11 cellular contexts compared by ENCODE assay signal in the genomic region with DNA sequence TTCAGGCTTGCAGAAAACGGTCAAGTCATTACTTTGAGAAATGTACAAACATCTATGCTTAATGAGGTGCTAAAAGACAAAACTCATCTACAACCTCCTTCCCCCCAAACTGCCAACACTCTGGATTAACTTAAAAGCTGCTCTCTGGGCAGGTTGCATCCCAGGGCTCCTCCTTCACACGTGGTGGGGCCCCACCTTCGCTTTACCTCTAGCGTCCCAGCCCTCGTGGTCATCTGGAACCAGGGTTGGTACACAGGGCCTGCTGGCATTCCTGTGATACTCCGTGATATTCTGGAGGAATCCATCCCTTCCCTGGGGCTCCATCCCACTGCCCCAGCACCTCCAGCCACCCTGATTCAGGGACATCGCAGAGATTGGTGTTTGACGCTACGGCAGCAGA. TPM values are rescaled to one million over a fixed set of nuclear protein-coding genes. Genes with fewer than 3 reads are reported as not detected.
DNase-seq lines count a peak whose midpoint lies in the region; ATAC-seq, FAIRE-seq and TF ChIP-seq lines count a peak whose summit lies in the region.
"Had no signal": no experiment of that assay in that cellular context is flagged by ENCODE, and none has a peak within 500 bp of the region (broad histone marks: within the 10 kb centered on the region; RNA-seq: fewer than 3 reads in every experiment).

No MANE protein-coding gene starts in this region.

- H3K27ac ChIP-seq in HepG2 (ENCODE audit: extremely low read length, insufficient read depth, low read length) (no peak overlapping the region), right lobe of liver (no peak overlapping the region), brain microvascular endothelial cell (peak overlapping the region; percentile 78)

- TF ChIP-seq RAD21 in HepG2 (CRISPR knock-in tag; IDR thresholded peaks at IDR 0.05) = no peak

- in situ Hi-C loops in HepG2 (cut with HindIII; ENCODE audit: extremely low pct_ligation_motif_present, low pct_unique_long_range_greater_than_20kb) (no loop called here), brain microvascular endothelial cell (cut with HindIII; ENCODE audit: low pct_ligation_motif_present, low sequenced_read_pairs) (no loop called here), HAP-1 (cut with MboI; ENCODE audit: low sequenced_read_pairs) (no loop called here)

- H3K4me3 Mint-ChIP-seq in natural killer cell treated with Interleukin-12 subunit alpha and Interleukin-12 subunit beta and Interleukin-15 and Interleukin-18, amount 100 ng/mL, for 72 hours = peak overlapping the region; percentile 89

- ATAC-seq in HepG2 (no peak), right lobe of liver (no peak), GM19328 (IDR thresholded peaks at IDR 0.05; ENCODE audit: unreplicated experiment) (no peak), GM18870 (IDR thresholded peaks at IDR 0.05; ENCODE audit: unreplicated experiment) (no peak)
- no peak for ATAC-seq in natural killer cell treated with Interleukin-12 subunit alpha and Interleukin-12 subunit beta and Interleukin-15 and Interleukin-18, amount 100 ng/mL, for 72 hours

- H3K4me1 Mint-ChIP-seq in natural killer cell treated with Interleukin-12 subunit alpha and Interleukin-12 subunit beta and Interleukin-15 and Interleukin-18, amount 100 ng/mL, for 72 hours (ENCODE audit: low read depth in 2 of 2) = peaks cover 41 to 51% of the 10 kb centered on the region in 2 donors

- no peak for TF ChIP-seq CTCF in HepG2 (CRISPR knock-in tag; IDR thresholded peaks at IDR 0.05)
- no peak for TF ChIP-seq CTCF in right lobe of liver (IDR thresholded peaks at IDR 0.05)
- TF ChIP-seq CTCF in brain microvascular endothelial cell (IDR thresholded peaks at IDR 0.05; ENCODE audit: low read depth, low read length, missing control alignments) = no peak

- H3K36me3 ChIP-seq in HepG2 (replicated peaks in 1 of 2; ENCODE audit: control insufficient read depth in 1 of 2, insufficient read depth in 2 of 2, low read length in 2 of 2) (no peaks in the 10 kb centered on the region), right lobe of liver (no peaks in the 10 kb centered on the region), brain microvascular endothelial cell (replicated peaks) (peaks cover 45% of the 10 kb centered on the region), HAP-1 (replicated peaks) (peaks cover 3% of the 10 kb centered on the region)

- H3K79me2 ChIP-seq in HepG2 (ENCODE audit: insufficient read depth, low read length) = no peaks in the 10 kb centered on the region

- FAIRE-seq in HepG2 (lab: Jason Lieb, UNC) = no peak
- FAIRE-seq: GM12891 had no signal

- H3K4me3 ChIP-seq in HepG2 (replicated peaks in 1 of 3; ENCODE audit: insufficient read depth in 1 of 3, low read depth in 2 of 3, low read length in 3 of 3) = no peak overlapping the region
- H3K4me3 ChIP-seq in right lobe of liver = no peak overlapping the region
- H3K4me3 ChIP-seq in brain microvascular endothelial cell (ENCODE audit: low read depth, low read length) = peak overlapping the region; percentile 9
- H3K4me3 ChIP-seq in HAP-1 = no peak overlapping the region
- H3K4me3 ChIP-seq: lung had no signal

- BruUV-seq in HepG2 (replicated peaks; lab: Mats Ljungman, UMichigan) = no TSS peak

- CTCF ChIA-PET in HepG2 (lab: Yijun Ruan, JAX; ENCODE audit: low intra/inter-chr PET ratio, low total read pairs) = no interaction called here

- intact Hi-C loops in HepG2 (cut with micrococcal nuclease; ENCODE audit: unreplicated experiment) = no loop called here
- intact Hi-C loops in right lobe of liver (cut with DNase I) = no loop called here

- 52% methylated on average over 9 of the region's 9 CpGs for WGBS in HepG2 (ENCODE audit: low lambda C conversion rate)
- 58% methylated on average over 3 of the region's 9 CpGs for WGBS in right lobe of liver (ENCODE audit: insufficient coverage, low coverage, low lambda C conversion rate, missing lambda C conversion rate)

- POLR2A ChIA-PET in HepG2 (lab: Yijun Ruan, JAX) = no interaction called here

- H3K27me3 ChIP-seq in HepG2 (ENCODE audit: control insufficient read depth in 1 of 2, insufficient read depth in 2 of 2, low read length in 2 of 2) = peaks cover 25 to 81% of the 10 kb centered on the region in 2 experiments
- H3K27me3 ChIP-seq in right lobe of liver = peaks cover 0 to 6% of the 10 kb centered on the region in 2 donors
- H3K27me3 ChIP-seq in brain microvascular endothelial cell (replicated peaks) = no peaks in the 10 kb centered on the region
- H3K27me3 ChIP-seq in HAP-1 (ENCODE audit: low read depth) = no peaks in the 10 kb centered on the region

- peaks cover 16% of the 10 kb centered on the region; the same call in 1 of the 2 replicates for H3K4me1 ChIP-seq in HepG2 (ENCODE audit: insufficient read depth, low read length)
- H3K4me1 ChIP-seq in right lobe of liver = no peaks in the 10 kb centered on the region
- 0 out of 2 replicates have a peak, but pooled peaks cover 2% of the 10 kb centered on the region for H3K4me1 ChIP-seq in HAP-1

- no peak overlapping the region for H3K9ac ChIP-seq in HepG2 (ENCODE audit: insufficient read depth, low read depth, low read length)

- H3K27me3 Mint-ChIP-seq in natural killer cell treated with Interleukin-12 subunit alpha and Interleukin-12 subunit beta and Interleukin-15 and Interleukin-18, amount 100 ng/mL, for 72 hours = no peaks in the 10 kb centered on the region

- no peak for TF ChIP-seq EP300 in HepG2 (IDR thresholded peaks at IDR 0.05; ENCODE audit: low read depth in 2 of 2, low read length in 2 of 2)
- no peak for TF ChIP-seq EP300 in HepG2 (CRISPR knock-in tag; IDR thresholded peaks at IDR 0.05; ENCODE audit: borderline replicate concordance)

- H3K9me3 ChIP-seq in HepG2 (ENCODE audit: low read length) (no peaks in the 10 kb centered on the region), right lobe of liver (no peaks in the 10 kb centered on the region), HAP-1 (no peaks in the 10 kb centered on the region)

- no peak for TF ChIP-seq POLR2A in HepG2 (IDR thresholded peaks at IDR 0.05; ENCODE audit: insufficient read depth in 1 of 2, low read depth in 2 of 2, low read length in 2 of 2)
- TF ChIP-seq POLR2A in right lobe of liver (IDR thresholded peaks at IDR 0.05) = no peak

- DNase-seq in HepG2 (ENCODE audit: low spot score) = no peak
- DNase-seq in right lobe of liver = no peak
- no peak for DNase-seq in brain microvascular endothelial cell
- DNase-seq in natural killer cell treated with Interleukin-12 subunit alpha and Interleukin-12 subunit beta and Interleukin-15 and Interleukin-18, amount 100 ng/mL, for 72 hours (ENCODE audit: low spot score) = no peak
- no peak for DNase-seq in HAP-1 (ENCODE audit: low spot score in 2 of 2)
- no peak for DNase-seq in cortex of kidney (lab: John Stamatoyannopoulos, UW)
- DNase-seq: NCI-H2029 treated with DMSO at 0.1 percent for 48 hours had no signal

- peak overlapping the region; percentile 92 to 94 for H3K27ac Mint-ChIP-seq in natural killer cell treated with Interleukin-12 subunit alpha and Interleukin-12 subunit beta and Interleukin-15 and Interleukin-18, amount 100 ng/mL, for 72 hours

- no peak overlapping the region for H3K4me2 ChIP-seq in HepG2 (ENCODE audit: low read depth, low read length)

- no peak overlapping the region for H2AFZ ChIP-seq in HepG2 (ENCODE audit: low read length)

- no peaks in the 10 kb centered on the region for H3K9me3 Mint-ChIP-seq in natural killer cell treated with Interleukin-12 subunit alpha and Interleukin-12 subunit beta and Interleukin-15 and Interleukin-18, amount 100 ng/mL, for 72 hours

- H3K36me3 Mint-ChIP-seq in natural killer cell treated with Interleukin-12 subunit alpha and Interleukin-12 subunit beta and Interleukin-15 and Interleukin-18, amount 100 ng/mL, for 72 hours = peaks cover 6% of the 10 kb centered on the region

- peaks cover 21% of the 10 kb centered on the region; the same call in 1 of the 2 replicates for H4K20me1 ChIP-seq in HepG2 (ENCODE audit: insufficient read depth, low read length)

TF ChIP-seq in HepG2, 621 proteins besides CTCF, POLR2A, EP300 and RAD21:
- TF ChIP-seq ZNF660 (CRISPR knock-in tag; IDR thresholded peaks at IDR 0.05; ENCODE audit: borderline replicate concordance, low read depth) (no peak), EZH2 (conservative IDR thresholded peaks at IDR 0.05; ENCODE audit: low read depth, low read length) (0 out of 2 replicates have a peak, but pooled peaks have one; percentile 16)
TF ChIP-seq in HepG2: peak in this region for 1.

RNA-seq across cellular contexts. Expression of gene METRNL, which starts 4.8 kb away (rescaled TPM):
- 0.66 and 1.2 TPM in 2 replicates for total RNA-seq in HepG2 (2016; rRNA removed; fragmentation: Illumina TruSeq; extraction: Trizol)
- 0.81 and 1.1 TPM in 2 replicates for total RNA-seq in HepG2 (2016; cell fraction: cytosol; rRNA removed; fragmentation: Illumina TruSeq; extraction: Trizol; ENCODE audit: low read depth)
- 0.56 and 1.0 TPM in 2 replicates for total RNA-seq in HepG2 (2016; cell fraction: insoluble cytoplasmic fraction; rRNA removed; fragmentation: Illumina TruSeq; extraction: Trizol)
- 1.7 and 2.2 TPM in 2 replicates for total RNA-seq in HepG2 (2016; cell fraction: membrane; rRNA removed; fragmentation: Illumina TruSeq; extraction: Trizol)
- total RNA-seq in HepG2 (2016; cell fraction: nucleus; rRNA removed; fragmentation: Illumina TruSeq; extraction: Trizol) = 0.31 TPM in 1 of 2 replicates, not detected in the other
- 0.84 and 1.4 TPM in 2 replicates for polyA plus RNA-seq in HepG2 (2011; rRNA removed)
- 2.1 and 2.5 TPM in 2 replicates for polyA plus RNA-seq in HepG2 (2011; cell fraction: cytosol; rRNA removed)
- 1.2 and 1.8 TPM in 2 replicates for polyA plus RNA-seq in HepG2 (2011; cell fraction: nucleus; rRNA removed)
- 0.23 and 0.79 TPM in 2 replicates for polyA plus RNA-seq in HepG2 (2012)
- 1.1 and 1.2 TPM in 2 replicates for polyA plus RNA-seq in HepG2 (2016; cell fraction: cytosol; fragmentation: Illumina TruSeq; extraction: Trizol; ENCODE audit: low read depth)
- polyA plus RNA-seq in HepG2 (2016; cell fraction: insoluble cytoplasmic fraction; fragmentation: Illumina TruSeq; extraction: Trizol; ENCODE audit: low read depth) = 0.69 and 0.92 TPM in 2 replicates
- 2.1 TPM in 2 replicates for polyA plus RNA-seq in HepG2 (2016; cell fraction: membrane; fragmentation: Illumina TruSeq; extraction: Trizol; ENCODE audit: low read depth)
- polyA plus RNA-seq in HepG2 (2016; cell fraction: nucleus; fragmentation: Illumina TruSeq; extraction: Trizol; ENCODE audit: insufficient read depth, low read depth) = 1.2 and 1.3 TPM in 2 replicates
- polyA minus RNA-seq in HepG2 (2011; rRNA and poly(A)+ RNA removed; ENCODE audit: low replicate concordance) = 2.5 and 12.3 TPM in 2 replicates
- polyA minus RNA-seq in HepG2 (2011; cell fraction: cytosol; rRNA and poly(A)+ RNA removed) = 2.9 and 4.6 TPM in 2 replicates
- polyA minus RNA-seq in HepG2 (2011; cell fraction: nucleus; rRNA and poly(A)+ RNA removed) = 0.87 and 1.4 TPM in 2 replicates
- 10 to 100 TPM in 1 of 6 experiments, 1 to 10 TPM in 5; 2.3 to 18.6 (median 5.9) TPM for total RNA-seq in right lobe of liver
- total RNA-seq in natural killer cell treated with Interleukin-12 subunit alpha and Interleukin-12 subunit beta and Interleukin-15 and Interleukin-18, amount 100 ng/mL, for 72 hours = 100 to 1,000 TPM; 179 to 208 TPM

Comparison
In these comparisons a context has a peak if more than half of its experiments do, and no peak if none do; other contexts are left out.
1. RNA of gene METRNL, which starts 4.8 kb away (total RNA-seq): 179 to 208 TPM in natural killer cell treated with Interleukin-12 subunit alpha and Interleukin-12 subunit beta and Interleukin-15 and Interleukin-18, amount 100 ng/mL, for 72 hours; 2.3 to 18.6 TPM in right lobe of liver and 0.31 to 2.2 TPM in HepG2; every median in the first group is over 4 times any median in the second.